ENCODE assay signal across 17 cellular contexts in the genomic region with DNA sequence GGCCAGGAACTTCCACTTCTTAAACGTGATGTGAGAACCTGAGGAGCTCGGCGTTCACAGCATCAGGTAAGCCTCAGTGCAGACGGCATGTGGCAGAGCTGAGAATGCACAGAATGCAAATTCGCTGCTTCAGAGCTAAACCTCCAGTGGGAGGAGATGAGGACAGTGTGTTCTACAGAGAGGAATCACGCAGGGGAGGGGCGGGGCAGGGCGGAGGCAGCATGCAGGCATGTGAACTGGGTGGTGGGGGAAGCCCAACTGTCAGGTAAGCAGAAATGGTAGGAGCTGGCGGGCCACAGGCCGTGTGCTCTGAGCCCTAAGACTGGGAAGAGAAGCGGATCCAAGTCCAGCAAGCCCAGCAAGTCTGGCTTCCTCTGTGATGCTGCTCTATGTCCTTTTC.
DNase-seq lines count a peak whose midpoint lies in the region; ATAC-seq and TF ChIP-seq lines count a peak whose summit lies in the region.
"Had no signal": no experiment of that assay in that cellular context is flagged by ENCODE, and none has a peak within 500 bp of the region (broad histone marks: within the 10 kb centered on the region; RNA-seq: fewer than 3 reads in every experiment).

No MANE protein-coding gene starts in this region.

- H3K4me3 Mint-ChIP-seq in activated CD4-positive, alpha-beta T cell treated with anti-CD3 and anti-CD28 coated beads, Interleukin-2, amount 10 ng/mL, durations not matched to agents 24 days and 14 days: no peak overlapping the region

- POLR2A ChIA-PET in HEK293 (lab: Yijun Ruan, JAX): interaction anchor here (1.2 kb wide), 1 partner anchor 19 kb away, joined by 3 read pairs; no protein-coding TSS in a partner anchor

- no peak overlapping the region for H3K4me3 ChIP-seq in HEK293 (ENCODE audit: low read depth, low read length)
- no peak overlapping the region for H3K4me3 ChIP-seq in aorta (ENCODE audit: low read length in 2 of 2)
- H3K4me3 ChIP-seq: BLaER1 treated with 17β-estradiol and CSF1 and Interleukin-3, amounts not matched to agents 10 nM and 100 nM; coronary artery; gastrocnemius medialis had no signal

- peaks cover 39% of the 10 kb centered on the region for H3K36me3 Mint-ChIP-seq in activated CD4-positive, alpha-beta T cell treated with anti-CD3 and anti-CD28 coated beads, Interleukin-2, amount 10 ng/mL, durations not matched to agents 24 days and 14 days (ENCODE audit: low read depth)

- H3K27me3 ChIP-seq in aorta (ENCODE audit: control insufficient read depth in 1 of 2, insufficient read depth in 2 of 2, low read length in 1 of 2): no peaks in the 10 kb centered on the region
- H3K27me3 ChIP-seq: BLaER1 treated with 17β-estradiol and CSF1 and Interleukin-3, amounts not matched to agents 10 nM and 100 nM; gastrocnemius medialis had no signal

- CTCF ChIA-PET in HEK293 (lab: Yijun Ruan, JAX): interaction anchor here (0.7 to 1.8 kb wide), 2 partner anchors 23 to 1635 kb away, joined by 6 read pairs; no protein-coding TSS in a partner anchor

- H3K4me1 ChIP-seq in HEK293 (ENCODE audit: control insufficient read depth, insufficient read depth, low read length): no peaks in the 10 kb centered on the region
- no peaks in the 10 kb centered on the region for H3K4me1 ChIP-seq in aorta (ENCODE audit: control insufficient read depth in 1 of 2, insufficient read depth in 2 of 2, low read length in 2 of 2)

- H3K27ac ChIP-seq in HEK293 (ENCODE audit: extremely low read depth, low read depth, low read length): no peak overlapping the region
- H3K27ac ChIP-seq in cingulate gyrus (ENCODE audit: low read depth, low read length): peak overlapping the region; percentile 65
- no peak overlapping the region for H3K27ac ChIP-seq in aorta (ENCODE audit: low read depth in 1 of 2, low read length in 2 of 2)
- H3K27ac ChIP-seq: BLaER1 treated with 17β-estradiol and CSF1 and Interleukin-3, amounts not matched to agents 10 nM and 100 nM; coronary artery had no signal

- intact Hi-C loops in activated CD4-positive, alpha-beta T cell treated with anti-CD3 and anti-CD28 coated beads, Interleukin-2, amount 10 ng/mL, durations not matched to agents 24 days and 14 days (cut with micrococcal nuclease): no loop called here
- intact Hi-C loops in aorta (cut with DNase I): no loop called here

- TF ChIP-seq CTCF in HEK293 (tag by site-specific recombination; IDR thresholded peaks at IDR 0.05): no peak
- TF ChIP-seq CTCF in GM20000 (IDR thresholded peaks at IDR 0.05; ENCODE audit: extremely low read depth, missing control alignments): no peak

- H3K9me3 ChIP-seq in HEK293 (ENCODE audit: control insufficient read depth, insufficient read depth, low read depth, low read length): no peaks in the 10 kb centered on the region
- no peaks in the 10 kb centered on the region for H3K9me3 ChIP-seq in aorta (ENCODE audit: control insufficient read depth, low read length)
- H3K9me3 ChIP-seq: BLaER1 treated with 17β-estradiol and CSF1 and Interleukin-3, amounts not matched to agents 10 nM and 100 nM; gastrocnemius medialis had no signal

- H3K9me3 Mint-ChIP-seq in activated CD4-positive, alpha-beta T cell treated with anti-CD3 and anti-CD28 coated beads, Interleukin-2, amount 10 ng/mL, durations not matched to agents 24 days and 14 days: no peaks in the 10 kb centered on the region

- H3K4me1 Mint-ChIP-seq in activated CD4-positive, alpha-beta T cell treated with anti-CD3 and anti-CD28 coated beads, Interleukin-2, amount 10 ng/mL, durations not matched to agents 24 days and 14 days: peaks cover 65% of the 10 kb centered on the region

- ATAC-seq in aorta (ENCODE audit: low FRiP score): no peak

- peak overlapping the region; percentile 36 for H3K27ac Mint-ChIP-seq in activated CD4-positive, alpha-beta T cell treated with anti-CD3 and anti-CD28 coated beads, Interleukin-2, amount 10 ng/mL, durations not matched to agents 24 days and 14 days

- peaks cover 0 to 71% of the 10 kb centered on the region in 2 experiments; a peak in 1 of 3 replicates for H3K36me3 ChIP-seq in HEK293 (ENCODE audit: control insufficient read depth in 2 of 2, insufficient read depth in 1 of 2, low read length in 2 of 2)
- H3K36me3 ChIP-seq in aorta (ENCODE audit: control insufficient read depth in 1 of 2, insufficient read depth in 2 of 2, low read length in 1 of 2): no peaks in the 10 kb centered on the region
- H3K36me3 ChIP-seq: gastrocnemius medialis had no signal

- H3K27me3 Mint-ChIP-seq in activated CD4-positive, alpha-beta T cell treated with anti-CD3 and anti-CD28 coated beads, Interleukin-2, amount 10 ng/mL, durations not matched to agents 24 days and 14 days: no peaks in the 10 kb centered on the region

- 87 to 89% methylated on average over 11 of the region's 11 CpGs for WGBS in aorta, 2 donors

- DNase-seq in activated CD4-positive, alpha-beta T cell treated with anti-CD3 and anti-CD28 coated beads, Interleukin-2, amount 10 ng/mL, durations not matched to agents 24 days and 14 days: no peak
- no peak for DNase-seq in activated CD4-positive, alpha-beta T cell treated with anti-CD3 and anti-CD28 coated beads for 1 hour
- peak in 37 of 56 donors; percentile 19 to 87 (median 61) for DNase-seq in nucleus accumbens (lab: John Stamatoyannopoulos, UW)
- no peak for DNase-seq in aorta
- no peak for DNase-seq in SHP77 (lab: John Stamatoyannopoulos, UW)
- DNase-seq in GM20000 (ENCODE audit: low spot score): no peak
- DNase-seq: 8988T, activated gamma-delta T cell, GF-D8, NCI-H2029 treated with DMSO at 0.1 percent for 48 hours, NCI-H524 treated with DMSO at 0.1 percent for 48 hours, SHP77 treated with DMSO at 0.1 percent for 48 hours had no signal

TF ChIP-seq in HEK293, 187 proteins besides CTCF, POLR2A, EP300 and RAD21:
- no peak for TF ChIP-seq ZNF776 (tag by site-specific recombination; IDR thresholded peaks at IDR 0.05; ENCODE audit: borderline replicate concordance)
- no peak for TF ChIP-seq KLF10 (tag by site-specific recombination; IDR thresholded peaks at IDR 0.05)
- no peak for TF ChIP-seq ZNF768 (tag by site-specific recombination; IDR thresholded peaks at IDR 0.05)
- no peak for TF ChIP-seq MZF1 (tag by site-specific recombination; IDR thresholded peaks at IDR 0.05; ENCODE audit: borderline replicate concordance)
- no peak for TF ChIP-seq IKZF3 (tag by site-specific recombination; IDR thresholded peaks at IDR 0.05)
- TF ChIP-seq KLF1 (tag by site-specific recombination; IDR thresholded peaks at IDR 0.05): peak; percentile 69
- TF ChIP-seq, protein P1, sequence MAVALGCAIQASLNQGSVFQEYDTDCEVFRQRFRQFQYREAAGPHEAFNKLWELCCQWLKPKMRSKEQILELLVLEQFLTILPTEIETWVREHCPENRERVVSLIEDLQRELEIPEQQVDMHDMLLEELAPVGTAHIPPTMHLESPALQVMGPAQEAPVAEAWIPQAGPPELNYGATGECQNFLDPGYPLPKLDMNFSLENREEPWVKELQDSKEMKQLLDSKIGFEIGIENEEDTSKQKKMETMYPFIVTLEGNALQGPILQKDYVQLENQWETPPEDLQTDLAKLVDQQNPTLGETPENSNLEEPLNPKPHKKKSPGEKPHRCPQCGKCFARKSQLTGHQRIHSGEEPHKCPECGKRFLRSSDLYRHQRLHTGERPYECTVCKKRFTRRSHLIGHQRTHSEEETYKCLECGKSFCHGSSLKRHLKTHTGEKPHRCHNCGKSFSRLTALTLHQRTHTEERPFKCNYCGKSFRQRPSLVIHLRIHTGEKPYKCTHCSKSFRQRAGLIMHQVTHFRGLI (tag by site-specific recombination; IDR thresholded peaks at IDR 0.05): peak; percentile 96
- TF ChIP-seq, protein P2, sequence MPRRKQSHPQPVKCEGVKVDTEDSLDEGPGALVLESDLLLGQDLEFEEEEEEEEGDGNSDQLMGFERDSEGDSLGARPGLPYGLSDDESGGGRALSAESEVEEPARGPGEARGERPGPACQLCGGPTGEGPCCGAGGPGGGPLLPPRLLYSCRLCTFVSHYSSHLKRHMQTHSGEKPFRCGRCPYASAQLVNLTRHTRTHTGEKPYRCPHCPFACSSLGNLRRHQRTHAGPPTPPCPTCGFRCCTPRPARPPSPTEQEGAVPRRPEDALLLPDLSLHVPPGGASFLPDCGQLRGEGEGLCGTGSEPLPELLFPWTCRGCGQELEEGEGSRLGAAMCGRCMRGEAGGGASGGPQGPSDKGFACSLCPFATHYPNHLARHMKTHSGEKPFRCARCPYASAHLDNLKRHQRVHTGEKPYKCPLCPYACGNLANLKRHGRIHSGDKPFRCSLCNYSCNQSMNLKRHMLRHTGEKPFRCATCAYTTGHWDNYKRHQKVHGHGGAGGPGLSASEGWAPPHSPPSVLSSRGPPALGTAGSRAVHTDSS (tag by site-specific recombination; IDR thresholded peaks at IDR 0.05): no peak
TF ChIP-seq in HEK293: peak in this region for 2.

Comparison
In these comparisons a context has a peak if more than half of its experiments do, and no peak if none do; other contexts are left out.
1. DNase-seq: peak in nucleus accumbens (37 of 56); none in activated CD4-positive, alpha-beta T cell treated with anti-CD3 and anti-CD28 coated beads, Interleukin-2, amount 10 ng/mL, durations not matched to agents 24 days and 14 days (single experiment), activated CD4-positive, alpha-beta T cell treated with anti-CD3 and anti-CD28 coated beads for 1 hour (single experiment), aorta (0 of 2), SHP77 (0 of 2) and GM20000 (single experiment).